Comparison of ENCODE assay signal across 1 cellular context in genomic region chr1:154419620-154420020, GRCh38.
TF ChIP-seq lines count a peak whose summit lies in the region.

No MANE protein-coding gene starts in this region.

TF ChIP-seq in HepG2, 621 proteins besides CTCF, POLR2A, EP300 and RAD21 (continued from another document):
- peak; percentile 69; the same call in 1 of the 2 replicates for TF ChIP-seq CEBPB (IDR thresholded peaks at IDR 0.05; ENCODE audit: borderline replicate concordance, low read depth, low read length)
- no peak for TF ChIP-seq ZNF781 (CRISPR knock-in tag; IDR thresholded peaks at IDR 0.05; ENCODE audit: borderline replicate concordance, not compliant biosample characterization)
- TF ChIP-seq GTF2F1 (IDR thresholded peaks at IDR 0.05; ENCODE audit: low read length): no peak
- no peak for TF ChIP-seq ZUFSP (CRISPR knock-in tag; IDR thresholded peaks at IDR 0.05; ENCODE audit: borderline replicate concordance)
- TF ChIP-seq, protein P1, sequence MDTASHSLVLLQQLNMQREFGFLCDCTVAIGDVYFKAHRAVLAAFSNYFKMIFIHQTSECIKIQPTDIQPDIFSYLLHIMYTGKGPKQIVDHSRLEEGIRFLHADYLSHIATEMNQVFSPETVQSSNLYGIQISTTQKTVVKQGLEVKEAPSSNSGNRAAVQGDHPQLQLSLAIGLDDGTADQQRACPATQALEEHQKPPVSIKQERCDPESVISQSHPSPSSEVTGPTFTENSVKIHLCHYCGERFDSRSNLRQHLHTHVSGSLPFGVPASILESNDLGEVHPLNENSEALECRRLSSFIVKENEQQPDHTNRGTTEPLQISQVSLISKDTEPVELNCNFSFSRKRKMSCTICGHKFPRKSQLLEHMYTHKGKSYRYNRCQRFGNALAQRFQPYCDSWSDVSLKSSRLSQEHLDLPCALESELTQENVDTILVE (CRISPR knock-in tag; IDR thresholded peaks at IDR 0.05): peak; percentile 26; the same call in 1 of the 2 replicates
- no peak for TF ChIP-seq ZEB1 (IDR thresholded peaks at IDR 0.05; ENCODE audit: insufficient replicate concordance, low read depth)
- TF ChIP-seq STAT6 (CRISPR knock-in tag; IDR thresholded peaks at IDR 0.05; ENCODE audit: borderline replicate concordance): no peak
- TF ChIP-seq POLR2AphosphoS2 (IDR thresholded peaks at IDR 0.05; ENCODE audit: low read depth, low read length): no peak
- TF ChIP-seq EEA1 (CRISPR knock-in tag; IDR thresholded peaks at IDR 0.05; ENCODE audit: borderline replicate concordance): no peak
- no peak for TF ChIP-seq JDP2 (CRISPR knock-in tag; IDR thresholded peaks at IDR 0.05; ENCODE audit: borderline replicate concordance)
- peak; percentile 29; the same call in 1 of the 2 replicates for TF ChIP-seq GFI1 (CRISPR knock-in tag; IDR thresholded peaks at IDR 0.05; ENCODE audit: borderline replicate concordance)
- TF ChIP-seq HNRNPL (IDR thresholded peaks at IDR 0.05; ENCODE audit: low read depth, low read length): no peak
- TF ChIP-seq GATAD2A (CRISPR knock-in tag; IDR thresholded peaks at IDR 0.05): peak; percentile 95
- TF ChIP-seq MZF1 (CRISPR knock-in tag; IDR thresholded peaks at IDR 0.05; ENCODE audit: borderline replicate concordance): no peak
- TF ChIP-seq SMARCC2 (IDR thresholded peaks at IDR 0.05): no peak
- 0 out of 2 replicates have a peak, but pooled peaks have one; percentile 45 for TF ChIP-seq ZNF280D (CRISPR knock-in tag; IDR thresholded peaks at IDR 0.05)
- TF ChIP-seq ZIK1 (CRISPR knock-in tag; IDR thresholded peaks at IDR 0.05; ENCODE audit: borderline replicate concordance, low read depth): no peak
- no peak; the same call in 1 of the 2 replicates for TF ChIP-seq JUN (CRISPR knock-in tag; IDR thresholded peaks at IDR 0.05)
- TF ChIP-seq ISL2 (CRISPR knock-in tag; IDR thresholded peaks at IDR 0.05): 0 out of 2 replicates have a peak, but pooled peaks have one; percentile 31
- no peak for TF ChIP-seq ZMYM4 (CRISPR knock-in tag; IDR thresholded peaks at IDR 0.05)
- no peak for TF ChIP-seq ZFP41 (CRISPR knock-in tag; IDR thresholded peaks at IDR 0.05; ENCODE audit: borderline replicate concordance)
- no peak for TF ChIP-seq KLF9 (CRISPR knock-in tag; IDR thresholded peaks at IDR 0.05; ENCODE audit: low read depth)
- TF ChIP-seq MIER2 (CRISPR knock-in tag; IDR thresholded peaks at IDR 0.05): no peak; the same call in 1 of the 2 replicates
- TF ChIP-seq ZXDC (CRISPR knock-in tag; IDR thresholded peaks at IDR 0.05): no peak
- TF ChIP-seq AGO2 (optimal IDR thresholded peaks at IDR 0.05; ENCODE audit: low read depth, low read length): no peak
- no peak for TF ChIP-seq MAF1 (CRISPR knock-in tag; IDR thresholded peaks at IDR 0.05; ENCODE audit: borderline replicate concordance)
- no peak for TF ChIP-seq ZHX1 (CRISPR knock-in tag; IDR thresholded peaks at IDR 0.05; ENCODE audit: low read depth)
- no peak for TF ChIP-seq MAFF (IDR thresholded peaks at IDR 0.05; ENCODE audit: low read depth, low read length)
- no peak for TF ChIP-seq ZNF550 (CRISPR knock-in tag; IDR thresholded peaks at IDR 0.05; ENCODE audit: borderline replicate concordance)
- no peak for TF ChIP-seq HDAC6 (IDR thresholded peaks at IDR 0.05; ENCODE audit: low read depth, low read length)
- TF ChIP-seq CEBPZ (IDR thresholded peaks at IDR 0.05; ENCODE audit: low read length): no peak
- TF ChIP-seq ZNF331 (CRISPR knock-in tag; IDR thresholded peaks at IDR 0.05): peak; percentile 84; the same call in 1 of the 2 replicates
